In genomic region chr1:87129606-87130005, GRCh38 we compare ENCODE assay signal across 1 cellular context.
TF ChIP-seq lines count a peak whose summit lies in the region.

No MANE protein-coding gene starts in this region.

TF ChIP-seq in H1, 55 proteins besides CTCF, POLR2A, EP300 and RAD21:
- no peak for TF ChIP-seq CHD1 (IDR thresholded peaks at IDR 0.05; ENCODE audit: low read depth, low read length)
- no peak for TF ChIP-seq SAP30 (IDR thresholded peaks at IDR 0.05; ENCODE audit: insufficient read depth, insufficient replicate concordance, low read length)
- no peak for TF ChIP-seq RNF2 (IDR thresholded peaks at IDR 0.05; ENCODE audit: borderline replicate concordance, low read depth, low read length, missing control alignments, poor library complexity, severe bottlenecking)
- no peak for TF ChIP-seq EGR1 (IDR thresholded peaks at IDR 0.05; ENCODE audit: borderline replicate concordance, low read depth, low read length)
- no peak for TF ChIP-seq BACH1 (IDR thresholded peaks at IDR 0.05; ENCODE audit: low read length)
- TF ChIP-seq, protein P1, sequence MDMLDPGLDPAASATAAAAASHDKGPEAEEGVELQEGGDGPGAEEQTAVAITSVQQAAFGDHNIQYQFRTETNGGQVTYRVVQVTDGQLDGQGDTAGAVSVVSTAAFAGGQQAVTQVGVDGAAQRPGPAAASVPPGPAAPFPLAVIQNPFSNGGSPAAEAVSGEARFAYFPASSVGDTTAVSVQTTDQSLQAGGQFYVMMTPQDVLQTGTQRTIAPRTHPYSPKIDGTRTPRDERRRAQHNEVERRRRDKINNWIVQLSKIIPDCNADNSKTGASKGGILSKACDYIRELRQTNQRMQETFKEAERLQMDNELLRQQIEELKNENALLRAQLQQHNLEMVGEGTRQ (IDR thresholded peaks at IDR 0.05; ENCODE audit: low read length): no peak
- no peak for TF ChIP-seq CHD7 (IDR thresholded peaks at IDR 0.05; ENCODE audit: insufficient replicate concordance, low read length)
- TF ChIP-seq ZNF274 (IDR thresholded peaks at IDR 0.05; ENCODE audit: borderline replicate concordance, extremely low read depth, low read length): no peak
- TF ChIP-seq TAF1 (IDR thresholded peaks at IDR 0.05; ENCODE audit: low read depth, low read length): no peak
- TF ChIP-seq SP4 (IDR thresholded peaks at IDR 0.05; ENCODE audit: low read length): no peak
